In genomic region chr7:1910827-1911226, GRCh38 we compare ENCODE assay signal across 15 cellular contexts.
DNase-seq lines count a peak whose midpoint lies in the region; ATAC-seq and TF ChIP-seq lines count a peak whose summit lies in the region.
"Had no signal": no experiment of that assay in that cellular context is flagged by ENCODE, and none has a peak within 500 bp of the region (broad histone marks: within the 10 kb centered on the region; RNA-seq: fewer than 3 reads in every experiment).

No MANE protein-coding gene starts in this region.

- ATAC-seq in Right ventricle myocardium inferior = no peak
- no peak for ATAC-seq in left cardiac atrium
- no peak for ATAC-seq in WTC11
- no peak for ATAC-seq in HG02840 (IDR thresholded peaks at IDR 0.05; ENCODE audit: low FRiP score, unreplicated experiment)
- ATAC-seq: A549, PC-3 had no signal

- no peak overlapping the region for H3K4me3 Mint-ChIP-seq in WTC11

- POLR2A ChIA-PET in WTC11 (lab: Charles Lee) = no interaction called here

- H3K27ac Mint-ChIP-seq in WTC11 = peak overlapping the region; percentile 66; the same call in 1 of the 2 replicates

- H3K27me3 Mint-ChIP-seq in WTC11 (ENCODE audit: low read depth) = no peaks in the 10 kb centered on the region

- H3K9me3 Mint-ChIP-seq in WTC11 = no peaks in the 10 kb centered on the region

- TF ChIP-seq CTCF in WTC11 (IDR thresholded peaks at IDR 0.05) = no peak

- intact Hi-C loops in Right ventricle myocardium inferior (cut with DNase I) (no loop called here), left cardiac atrium (cut with DNase I) (no loop called here)

- no peaks in the 10 kb centered on the region for H3K4me1 Mint-ChIP-seq in WTC11

- CTCF ChIA-PET in WTC11 (lab: Charles Lee) = no interaction called here

- no peaks in the 10 kb centered on the region for H3K36me3 Mint-ChIP-seq in WTC11

- DNase-seq in Right ventricle myocardium inferior (ENCODE audit: missing footprints) (peak; percentile 61), left cardiac atrium (no peak), WTC11 (ENCODE audit: low spot score) (no peak), myocyte (ENCODE audit: low read depth) (peak; percentile 7), ureter (ENCODE audit: low spot score) (no peak), globus pallidus (ENCODE audit: low spot score) (no peak)
- DNase-seq: DMS79 treated with DMSO at 0.1 percent for 48 hours, KBM-7, NCI-H1105 treated with DMSO at 0.1 percent for 48 hours, NCI-H1694 treated with DMSO at 0.1 percent for 48 hours, NCI-H510A, PC-3, RPMI8226 had no signal

TF ChIP-seq in WTC11, 78 proteins besides CTCF, POLR2A, EP300 and RAD21:
- TF ChIP-seq PRRX2 (CRISPR knock-in tag; IDR thresholded peaks at IDR 0.05) (no peak), SOX15 (CRISPR knock-in tag; IDR thresholded peaks at IDR 0.05) (no peak), MXD4 (CRISPR knock-in tag; IDR thresholded peaks at IDR 0.05; ENCODE audit: borderline replicate concordance) (no peak), NFE2L1 (CRISPR knock-in tag; IDR thresholded peaks at IDR 0.05) (no peak), MYBL2 (CRISPR knock-in tag; IDR thresholded peaks at IDR 0.05) (no peak), FOXK1 (CRISPR knock-in tag; IDR thresholded peaks at IDR 0.05) (no peak), STAT6 (CRISPR knock-in tag; conservative IDR thresholded peaks at IDR 0.05; ENCODE audit: low read depth) (no peak), RELA (CRISPR knock-in tag; IDR thresholded peaks at IDR 0.05; ENCODE audit: borderline replicate concordance) (no peak), USF2 (CRISPR knock-in tag; IDR thresholded peaks at IDR 0.05) (no peak), ZNF138 (CRISPR knock-in tag; conservative IDR thresholded peaks at IDR 0.05) (no peak), ZNF232 (CRISPR knock-in tag; IDR thresholded peaks at IDR 0.05) (no peak), FOXJ3 (CRISPR knock-in tag; IDR thresholded peaks at IDR 0.05; ENCODE audit: borderline replicate concordance) (no peak)
- TF ChIP-seq, protein P1, sequence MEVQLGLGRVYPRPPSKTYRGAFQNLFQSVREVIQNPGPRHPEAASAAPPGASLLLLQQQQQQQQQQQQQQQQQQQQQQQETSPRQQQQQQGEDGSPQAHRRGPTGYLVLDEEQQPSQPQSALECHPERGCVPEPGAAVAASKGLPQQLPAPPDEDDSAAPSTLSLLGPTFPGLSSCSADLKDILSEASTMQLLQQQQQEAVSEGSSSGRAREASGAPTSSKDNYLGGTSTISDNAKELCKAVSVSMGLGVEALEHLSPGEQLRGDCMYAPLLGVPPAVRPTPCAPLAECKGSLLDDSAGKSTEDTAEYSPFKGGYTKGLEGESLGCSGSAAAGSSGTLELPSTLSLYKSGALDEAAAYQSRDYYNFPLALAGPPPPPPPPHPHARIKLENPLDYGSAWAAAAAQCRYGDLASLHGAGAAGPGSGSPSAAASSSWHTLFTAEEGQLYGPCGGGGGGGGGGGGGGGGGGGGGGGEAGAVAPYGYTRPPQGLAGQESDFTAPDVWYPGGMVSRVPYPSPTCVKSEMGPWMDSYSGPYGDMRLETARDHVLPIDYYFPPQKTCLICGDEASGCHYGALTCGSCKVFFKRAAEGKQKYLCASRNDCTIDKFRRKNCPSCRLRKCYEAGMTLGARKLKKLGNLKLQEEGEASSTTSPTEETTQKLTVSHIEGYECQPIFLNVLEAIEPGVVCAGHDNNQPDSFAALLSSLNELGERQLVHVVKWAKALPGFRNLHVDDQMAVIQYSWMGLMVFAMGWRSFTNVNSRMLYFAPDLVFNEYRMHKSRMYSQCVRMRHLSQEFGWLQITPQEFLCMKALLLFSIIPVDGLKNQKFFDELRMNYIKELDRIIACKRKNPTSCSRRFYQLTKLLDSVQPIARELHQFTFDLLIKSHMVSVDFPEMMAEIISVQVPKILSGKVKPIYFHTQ (CRISPR knock-in tag; IDR thresholded peaks at IDR 0.05) = no peak

Comparison
In these comparisons a context has a peak if more than half of its experiments do, and no peak if none do; other contexts are left out.
1. DNase-seq: peak in Right ventricle myocardium inferior (single experiment) and myocyte (single experiment); none in left cardiac atrium (single experiment), WTC11 (single experiment), ureter (single experiment) and globus pallidus (single experiment).